ENCODE assay signal across 9 cellular contexts in genomic region chr2:197498627-197498936, GRCh38. TPM values are rescaled to one million over a fixed set of nuclear protein-coding genes. Genes with fewer than 3 reads are reported as not detected.
DNase-seq lines count a peak whose midpoint lies in the region; ATAC-seq and TF ChIP-seq lines count a peak whose summit lies in the region.
"Had no signal": no experiment of that assay in that cellular context is flagged by ENCODE, and none has a peak within 500 bp of the region (broad histone marks: within the 10 kb centered on the region; RNA-seq: fewer than 3 reads in every experiment).

No MANE protein-coding gene starts in this region.

- H3K4me3 Mint-ChIP-seq in naive thymus-derived CD8-positive, alpha-beta T cell = peak overlapping the region; percentile 88 to 99 (median 96)

- no peaks in the 10 kb centered on the region for H3K9me3 Mint-ChIP-seq in naive thymus-derived CD8-positive, alpha-beta T cell

- POLR2A ChIA-PET in naive thymus-derived CD8-positive, alpha-beta T cell (lab: Charles Lee) = interaction anchor here (0.6 to 5.4 kb wide), 15 partner anchors 8 to 1937 kb away, joined by 3 to 150 read pairs (median 7); partner anchors contain the start of genes COQ10B, MARS2, MOB4 and SF3B1

- H3K4me3 ChIP-seq in AG10803 (ENCODE audit: low read length) = peak overlapping the region; percentile 84
- H3K4me3 ChIP-seq in LNCaP clone FGC (ENCODE audit: low read depth, low read length) = peak overlapping the region; percentile 60
- H3K4me3 ChIP-seq in coronary artery = peak overlapping the region; percentile 93

- H3K27ac ChIP-seq in coronary artery = peak overlapping the region; percentile 95 to 97

- no peak for DNase-seq in AG10803 (ENCODE audit: low read depth)
- no peak for DNase-seq in LNCaP clone FGC (ENCODE audit: low read depth)
- DNase-seq in coronary artery (ENCODE audit: low spot score) = no peak
- no peak for DNase-seq in naive thymus-derived CD8-positive, alpha-beta T cell
- DNase-seq in activated CD8-positive, alpha-beta memory T cell treated with anti-CD3 and anti-CD28 coated beads for 24 hours = no peak
- DNase-seq in DMS153 treated with DMSO at 0.1 percent for 48 hours (lab: John Stamatoyannopoulos, UW; ENCODE audit: unreplicated experiment) = no peak
- no peak for DNase-seq in putamen (ENCODE audit: low spot score)
- no peak for DNase-seq in RPMI8226
- DNase-seq: NCI-H446 treated with DMSO at 0.1 percent for 48 hours had no signal

- H3K4me1 Mint-ChIP-seq in naive thymus-derived CD8-positive, alpha-beta T cell = peaks cover 25 to 73% (median 56%) of the 10 kb centered on the region in 4 donors

- no peaks in the 10 kb centered on the region for H3K27me3 Mint-ChIP-seq in naive thymus-derived CD8-positive, alpha-beta T cell

- TF ChIP-seq CTCF in AG10803 (conservative IDR thresholded peaks at IDR 0.05; ENCODE audit: low read length) (no peak), LNCaP clone FGC (IDR thresholded peaks at IDR 0.05; ENCODE audit: control insufficient read depth, extremely low read depth, insufficient read depth) (no peak), coronary artery (IDR thresholded peaks at IDR 0.05) (no peak)

- no peak for ATAC-seq in naive thymus-derived CD8-positive, alpha-beta T cell

- peak overlapping the region; percentile 86 to 98 (median 96) for H3K27ac Mint-ChIP-seq in naive thymus-derived CD8-positive, alpha-beta T cell

- peaks cover 4 to 70% (median 28%) of the 10 kb centered on the region in 3 donors for H3K36me3 Mint-ChIP-seq in naive thymus-derived CD8-positive, alpha-beta T cell

RNA-seq across cellular contexts. Expression of gene HSPD1, which starts 1.1 kb away (rescaled TPM):
- total RNA-seq in naive thymus-derived CD8-positive, alpha-beta T cell = 100 to 1,000 TPM; 138 to 140 TPM
- 100 to 1,000 TPM; 101 to 134 (median 128) TPM for polyA plus RNA-seq in naive thymus-derived CD8-positive, alpha-beta T cell

RNA-seq across cellular contexts. Expression of gene HSPE1, which starts 1.6 kb away (rescaled TPM):
- 10 to 100 TPM; 62.9 to 65.8 TPM for total RNA-seq in naive thymus-derived CD8-positive, alpha-beta T cell
- polyA plus RNA-seq in naive thymus-derived CD8-positive, alpha-beta T cell = 100 to 1,000 TPM; 154 to 181 (median 172) TPM

RNA-seq across cellular contexts. Expression of gene MOB4, which starts 17.3 kb away (rescaled TPM):
- 10 to 100 TPM; 24.0 to 26.1 TPM for total RNA-seq in naive thymus-derived CD8-positive, alpha-beta T cell
- 10 to 100 TPM; 19.4 to 29.1 (median 23.6) TPM for polyA plus RNA-seq in naive thymus-derived CD8-positive, alpha-beta T cell

RNA-seq across cellular contexts. Expression of gene COQ10B, which starts 45.2 kb away (rescaled TPM):
- total RNA-seq in naive thymus-derived CD8-positive, alpha-beta T cell = 10 to 100 TPM; 33.2 to 35.1 TPM
- polyA plus RNA-seq in naive thymus-derived CD8-positive, alpha-beta T cell = 10 to 100 TPM; 30.0 to 43.4 (median 39.4) TPM
